Comparison of ENCODE assay signal across 8 cellular contexts in genomic region chr2:60553992-60554648, GRCh38. TPM values are rescaled to one million over a fixed set of nuclear protein-coding genes. Genes with fewer than 3 reads are reported as not detected.
DNase-seq lines count a peak whose midpoint lies in the region; ATAC-seq lines count a peak whose summit lies in the region.

No MANE protein-coding gene starts in this region.

- DNase-seq in DMS79 treated with DMSO at 0.1 percent for 48 hours (lab: John Stamatoyannopoulos, UW) (peak; percentile 41), DMS79 (lab: John Stamatoyannopoulos, UW) (no peak), SKM-1 treated with dmso at 0.1 percent for 144 hours (lab: John Stamatoyannopoulos, UW; ENCODE audit: unreplicated experiment) (peak; percentile 33), epithelial cell of prostate (ENCODE audit: low read depth, low spot score) (no peak), myocyte (ENCODE audit: low read depth) (peak; percentile 21)
- DNase-seq in effector CD8-positive, alpha-beta T cell (lab: John Stamatoyannopoulos, UW), result no peak

- peak overlapping the region; percentile 70 for H3K27ac ChIP-seq in epithelial cell of prostate

- ATAC-seq in HG02642 (IDR thresholded peaks at IDR 0.05; ENCODE audit: poor library complexity, unreplicated experiment) (peak; percentile 21), GM19463 (IDR thresholded peaks at IDR 0.05; ENCODE audit: unreplicated experiment) (no peak)

RNA-seq across cellular contexts. Expression of gene BCL11A, which starts 0.7 kb away (rescaled TPM):
- 0.11 and 0.57 TPM in 2 replicates for total RNA-seq in myocyte
- polyA plus RNA-seq in myocyte (2012), result 0.04 TPM

Comparison
In these comparisons a context has a peak if more than half of its experiments do, and no peak if none do; other contexts are left out.
1. DNase-seq: peak in DMS79 treated with DMSO at 0.1 percent for 48 hours (single experiment), SKM-1 treated with dmso at 0.1 percent for 144 hours (single experiment) and myocyte (single experiment); none in DMS79 (single experiment), epithelial cell of prostate (single experiment) and effector CD8-positive, alpha-beta T cell (single experiment).